ENCODE assay signal across 8 cellular contexts in genomic region chr10:63866075-63866746, GRCh38.
DNase-seq lines count a peak whose midpoint lies in the region; ATAC-seq, FAIRE-seq and TF ChIP-seq lines count a peak whose summit lies in the region.

No MANE protein-coding gene starts in this region.

- DNase-seq in SIG-M5 treated with dmso at 0.1 percent for 504 hours (lab: John Stamatoyannopoulos, UW; ENCODE audit: unreplicated experiment), result peak; percentile 67
- no peak for DNase-seq in SIG-M5 (lab: John Stamatoyannopoulos, UW)
- DNase-seq in HAP-1 (ENCODE audit: low spot score in 2 of 2), result peak; percentile 82 to 88
- peak; percentile 78 for DNase-seq in Karpas-422
- peak; percentile 3 for DNase-seq in T follicular helper cell (ENCODE audit: low read depth)
- peak; percentile 5 for DNase-seq in GM12878 (ENCODE audit: low read depth, low spot score)
- DNase-seq in smooth muscle cell of the brain vasculature (ENCODE audit: low read depth, low spot score), result peak; percentile 35

- no TSS peak for BruUV-seq in GM12878 (replicated peaks; lab: Mats Ljungman, UMichigan)

- no peak overlapping the region for H3K27ac ChIP-seq in Karpas-422 (ENCODE audit: low read length)
- H3K27ac ChIP-seq in GM12878 (ENCODE audit: control insufficient read depth, insufficient read depth), result no peak overlapping the region
- H3K27ac ChIP-seq in iPS-20b (ENCODE audit: low read length), result no peak overlapping the region

- H3K79me2 ChIP-seq in Karpas-422 (ENCODE audit: low read length) (no peaks in the 10 kb centered on the region), GM12878 (ENCODE audit: control insufficient read depth, insufficient read depth, low read length) (no peaks in the 10 kb centered on the region)

- SMC1A ChIA-PET in GM12878 (lab: Charles Lee; ENCODE audit: uncharacterized antibody, unreplicated experiment), result interaction anchor here (0.7 to 2.4 kb wide), 6 partner anchors 10 to 111 kb away, joined by 3 to 11 read pairs (median 4); no protein-coding TSS in a partner anchor

- peaks cover 18% of the 10 kb centered on the region for H3K27me3 ChIP-seq in HAP-1 (ENCODE audit: low read depth)
- H3K27me3 ChIP-seq in Karpas-422 (ENCODE audit: low read length), result no peaks in the 10 kb centered on the region
- H3K27me3 ChIP-seq in GM12878 (replicated peaks in 1 of 2; ENCODE audit: control insufficient read depth in 2 of 2, insufficient read depth in 2 of 2, low read length in 1 of 2), result no peaks in the 10 kb centered on the region
- H3K27me3 ChIP-seq in iPS-20b (ENCODE audit: insufficient read depth, low read length), result no peaks in the 10 kb centered on the region

- H3K9me2 ChIP-seq in Karpas-422 (replicated peaks; ENCODE audit: insufficient read depth, low read length), result no peaks in the 10 kb centered on the region

- CTCF ChIA-PET in GM12878 (lab: Yijun Ruan, JAX), result interaction anchor here (0.7 to 3.9 kb wide), 38 partner anchors 8 to 1762 kb away, joined by 3 to 53 read pairs (median 4); no protein-coding TSS in a partner anchor

- H3K9ac ChIP-seq in Karpas-422 (ENCODE audit: low read length), result no peak overlapping the region
- H3K9ac ChIP-seq in GM12878 (ENCODE audit: control insufficient read depth, insufficient read depth, low read length), result no peak overlapping the region
- no peak overlapping the region for H3K9ac ChIP-seq in iPS-20b (ENCODE audit: low read depth, low read length)

- in situ Hi-C loops in HAP-1 (cut with MboI; ENCODE audit: low sequenced_read_pairs) (loop anchor here (5.0 kb wide), 1 partner anchor 111 kb away; no protein-coding TSS in a partner anchor), GM12878 (cut with MboI) (no loop called here)

- H3K4me2 ChIP-seq in Karpas-422 (ENCODE audit: low read depth, low read length, poor library complexity, severe bottlenecking) (no peak overlapping the region), GM12878 (ENCODE audit: control insufficient read depth, insufficient read depth) (no peak overlapping the region)

- TF ChIP-seq EP300 in GM12878 (IDR thresholded peaks at IDR 0.05; ENCODE audit: borderline replicate concordance in 1 of 2, control insufficient read depth in 1 of 2, low read depth in 2 of 2, low read length in 2 of 2), result no peak

- peak; percentile 87 for FAIRE-seq in GM12878 (lab: Jason Lieb, UNC)

- H4K20me1 ChIP-seq in Karpas-422 (ENCODE audit: insufficient read depth, low read depth, low read length) (no peaks in the 10 kb centered on the region), GM12878 (ENCODE audit: control insufficient read depth, insufficient read depth) (no peaks in the 10 kb centered on the region)

- intact Hi-C loops in GM12878 (cut with micrococcal nuclease; ENCODE audit: unreplicated experiment), result loop anchor here (5.0 kb wide), 1 partner anchor 171 kb away; no protein-coding TSS in a partner anchor

- TF ChIP-seq RAD21 in GM12878 (IDR thresholded peaks at IDR 0.05; ENCODE audit: insufficient read depth, low read depth, low read length), result peak; percentile 61

- no peak for TF ChIP-seq POLR2A in GM12878 (IDR thresholded peaks at IDR 0.05; ENCODE audit: low read depth, low read length)

- POLR2A ChIA-PET in GM12878 (lab: Charles Lee), result no interaction called here

- H2AFZ ChIP-seq in Karpas-422 (ENCODE audit: low read length) (no peak overlapping the region), GM12878 (ENCODE audit: control insufficient read depth, low read depth, low read length) (peak overlapping the region; percentile 39)

- TF ChIP-seq CTCF in GM12878 (IDR thresholded peaks at IDR 0.05 in 2 of 3, conservative IDR thresholded peaks at IDR 0.05 in 1 of 3; ENCODE audit: control insufficient read depth in 2 of 3, extremely low read depth in 1 of 3, insufficient read depth in 1 of 3, low read depth in 3 of 3, low read length in 3 of 3), result peak; percentile 80 to 88 (median 82)

- H3K4me1 ChIP-seq in HAP-1 (peaks cover 6% of the 10 kb centered on the region), Karpas-422 (ENCODE audit: low read length) (no peaks in the 10 kb centered on the region; the same call in 1 of the 2 replicates), GM12878 (ENCODE audit: control insufficient read depth, insufficient read depth, low read length) (no peaks in the 10 kb centered on the region), iPS-20b (ENCODE audit: insufficient read depth, low read length) (peaks cover 3% of the 10 kb centered on the region; the same call in 1 of the 2 replicates)

- peak; percentile 95 for ATAC-seq in GM12878

- no peaks in the 10 kb centered on the region for H3K36me3 ChIP-seq in HAP-1 (replicated peaks)
- no peaks in the 10 kb centered on the region for H3K36me3 ChIP-seq in Karpas-422 (ENCODE audit: insufficient read depth, low read length)
- no peaks in the 10 kb centered on the region for H3K36me3 ChIP-seq in GM12878 (ENCODE audit: control insufficient read depth in 2 of 2, insufficient read depth in 2 of 2, low read length in 1 of 2)
- no peaks in the 10 kb centered on the region for H3K36me3 ChIP-seq in iPS-20b (ENCODE audit: insufficient read depth, low read depth, low read length)

- H3K4me3 ChIP-seq in HAP-1 (peak overlapping the region; percentile 3), Karpas-422 (ENCODE audit: low read length) (no peak overlapping the region), GM12878 (no peak overlapping the region), iPS-20b (ENCODE audit: low read length) (peak overlapping the region; percentile 64)

- WGBS in GM12878 (ENCODE audit: insufficient coverage, insufficient replicate concordance, low lambda C conversion rate, missing lambda C conversion rate), result 23% methylated on average over 16 of the region's 16 CpGs

- RAD21 ChIA-PET in GM12878 (lab: Charles Lee; ENCODE audit: unreplicated experiment), result interaction anchor here (1.1 to 1.6 kb wide), 3 partner anchors 109 to 176 kb away, joined by 3 to 10 read pairs (median 6); no protein-coding TSS in a partner anchor

- no peaks in the 10 kb centered on the region for H3K9me3 ChIP-seq in HAP-1
- no peaks in the 10 kb centered on the region for H3K9me3 ChIP-seq in Karpas-422 (ENCODE audit: low read length)
- no peaks in the 10 kb centered on the region for H3K9me3 ChIP-seq in GM12878 (replicated peaks; ENCODE audit: control insufficient read depth, insufficient read depth, low read length)
- no peaks in the 10 kb centered on the region for H3K9me3 ChIP-seq in iPS-20b (ENCODE audit: insufficient read depth, low read depth, low read length)

TF ChIP-seq in GM12878, 131 proteins besides CTCF, POLR2A, EP300 and RAD21:
- TF ChIP-seq PRDM15 (CRISPR knock-in tag; IDR thresholded peaks at IDR 0.05) (no peak), SMC3 (IDR thresholded peaks at IDR 0.05; ENCODE audit: borderline replicate concordance, low read length) (peak; percentile 29; the same call in 1 of the 2 replicates)
TF ChIP-seq in GM12878: peak in this region for 1.

Comparison
In these comparisons a context has a peak if more than half of its experiments do, and no peak if none do; other contexts are left out.
1. H3K4me3 ChIP-seq: peak in HAP-1 (single experiment) and iPS-20b (single experiment); none in Karpas-422 (single experiment) and GM12878 (single experiment).